Comparison of ENCODE assay signal across 23 cellular contexts in genomic region chr7:45070254-45070642, GRCh38.
"Had no signal": no experiment of that assay in that cellular context is flagged by ENCODE, and none has a peak within 500 bp of the region (broad histone marks: within the 10 kb centered on the region; RNA-seq: fewer than 3 reads in every experiment).

No MANE protein-coding gene starts in this region.

- H3K4me3 Mint-ChIP-seq: activated CD4-positive, alpha-beta memory T cell treated with anti-CD3 and anti-CD28 coated beads for 36 hours; activated naive CD8-positive, alpha-beta T cell; endodermal cell; naive thymus-derived CD4-positive, alpha-beta T cell; stimulated activated naive B cell treated with anti-CD40 and anti-IgM and Interleukin-4, amounts not matched to agents 10 μg/mL and 1 μg/mL and 100 μg/mL, for 72 hours; T-helper 1 cell treated with Interleukin-12 subunit alpha and Interleukin-12 subunit beta and Interleukin-4 antibody, amounts not matched to agents 30 μg/mL and 1 μg/mL, for 36 hours; WTC11 had no signal

- DNase-seq: activated CD4-positive, alpha-beta memory T cell treated with anti-CD3 and anti-CD28 coated beads for 36 hours; activated CD4-positive, alpha-beta T cell treated with anti-CD3 and anti-CD28 coated beads for 48 hours; activated naive CD4-positive, alpha-beta T cell; central memory CD4-positive, alpha-beta T cell; colonic mucosa; endodermal cell; esophagus squamous epithelium; gastrocnemius medialis; head of caudate nucleus; islet precursor cell; left colon; mesendoderm; retina; sigmoid colon; stimulated activated CD4-positive, alpha-beta T cell treated with anti-CD3 and anti-CD28 coated beads, Interleukin-15, amount 100 ng/mL, for 24 hours; stimulated activated naive B cell treated with anti-CD40 and anti-IgM and Interleukin-4, amounts not matched to agents 10 μg/mL and 1 μg/mL and 100 μg/mL, for 72 hours; T1000; transverse colon had no signal

- H3K9me3 Mint-ChIP-seq: activated CD4-positive, alpha-beta memory T cell treated with anti-CD3 and anti-CD28 coated beads for 36 hours; endodermal cell; naive thymus-derived CD4-positive, alpha-beta T cell; stimulated activated naive B cell treated with anti-CD40 and anti-IgM and Interleukin-4, amounts not matched to agents 10 μg/mL and 1 μg/mL and 100 μg/mL, for 72 hours; T-helper 1 cell treated with Interleukin-12 subunit alpha and Interleukin-12 subunit beta and Interleukin-4 antibody, amounts not matched to agents 30 μg/mL and 1 μg/mL, for 36 hours; WTC11 had no signal

- H3K27ac Mint-ChIP-seq: endodermal cell; progenitor cell of endocrine pancreas; T-helper 1 cell treated with Interleukin-12 subunit alpha and Interleukin-12 subunit beta and Interleukin-4 antibody, amounts not matched to agents 30 μg/mL and 1 μg/mL, for 36 hours; WTC11 had no signal

- ATAC-seq: gastrocnemius medialis; left colon; naive thymus-derived CD4-positive, alpha-beta T cell; stimulated activated naive B cell treated with anti-CD40 and anti-IgM and Interleukin-4, amounts not matched to agents 10 μg/mL and 1 μg/mL and 100 μg/mL, for 72 hours had no signal

- H3K27ac ChIP-seq: colonic mucosa, esophagus squamous epithelium, gastrocnemius medialis, sigmoid colon, transverse colon had no signal

- H3K36me3 Mint-ChIP-seq: activated naive CD8-positive, alpha-beta T cell had no signal

- H3K4me1 Mint-ChIP-seq: endodermal cell, WTC11 had no signal

- H3K27me3 Mint-ChIP-seq: activated CD4-positive, alpha-beta memory T cell treated with anti-CD3 and anti-CD28 coated beads for 36 hours; activated naive CD8-positive, alpha-beta T cell; naive thymus-derived CD4-positive, alpha-beta T cell; progenitor cell of endocrine pancreas; stimulated activated naive B cell treated with anti-CD40 and anti-IgM and Interleukin-4, amounts not matched to agents 10 μg/mL and 1 μg/mL and 100 μg/mL, for 72 hours had no signal
